In the genomic region with DNA sequence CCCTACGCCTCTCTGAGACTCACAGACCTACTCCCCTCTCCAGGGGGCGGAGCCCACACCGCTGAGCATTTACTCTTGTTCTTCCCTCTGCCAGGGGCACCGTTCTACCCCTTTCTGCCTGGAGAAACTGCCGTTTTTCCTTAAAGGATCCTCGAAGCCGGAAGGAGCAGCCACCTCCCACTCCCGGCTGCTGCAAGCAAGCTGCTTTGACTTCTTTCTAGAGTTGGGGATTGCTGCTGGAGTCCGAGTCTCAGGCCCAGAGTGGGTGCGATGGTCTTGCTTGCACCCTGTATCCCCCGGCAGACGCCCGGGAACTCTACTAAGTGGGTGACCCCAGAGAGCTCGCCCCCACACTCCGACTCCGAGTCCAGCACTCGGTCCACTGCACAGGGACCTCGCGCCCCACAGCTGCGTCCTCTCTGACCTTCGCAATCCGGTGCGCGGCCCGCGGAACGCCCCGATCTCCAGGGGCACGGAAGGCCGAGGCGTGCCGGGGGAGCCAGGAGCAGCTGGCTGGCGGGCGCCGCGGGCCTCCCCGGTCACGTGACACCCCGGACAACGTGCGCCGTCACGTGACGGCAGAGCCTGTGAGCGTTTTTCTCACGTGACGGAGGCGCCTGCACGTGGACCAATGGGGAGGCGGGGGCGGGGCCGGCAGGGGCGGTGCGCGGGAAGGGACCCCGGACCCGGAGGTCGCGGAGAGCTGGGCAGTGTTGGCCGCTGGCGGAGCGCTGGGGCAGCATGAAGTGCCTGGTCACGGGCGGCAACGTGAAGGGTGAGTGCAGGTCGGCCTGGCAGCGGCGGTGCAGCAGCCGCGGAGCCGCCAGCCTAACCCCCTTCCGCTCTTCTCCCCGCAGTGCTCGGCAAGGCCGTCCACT, we compare ENCODE assay signal across 8 cellular contexts. TPM values are rescaled to one million over a fixed set of nuclear protein-coding genes. Genes with fewer than 3 reads are reported as not detected.
DNase-seq lines count a peak whose midpoint lies in the region; ATAC-seq and TF ChIP-seq lines count a peak whose summit lies in the region.

A gene (plus strand): TSS at position 683 of the 878 bp plus-strand sequence. CDS start 59 bp downstream, at position 742.

- intact Hi-C loops in heart right ventricle (cut with DNase I), result loop anchor here in 2 of 10 donors (5.0 to 10.0 kb wide), 2 partner anchors 76 to 113 kb away; a partner anchor contains a TSS
- intact Hi-C loops in posterior vena cava (cut with DNase I), result loop anchor here in 1 of 2 donors (5.0 kb wide), 1 partner anchor 119 kb away; no protein-coding TSS in a partner anchor

- H3K4me1 ChIP-seq in heart right ventricle (peaks cover 4 to 29% (median 21%) of the 10 kb centered on the region in 9 donors), upper lobe of left lung (peaks cover 16 to 38% (median 20%) of the 10 kb centered on the region in 4 donors)

- H3K27ac ChIP-seq in adipose tissue (ENCODE audit: low read depth, low read length) (no peak within 1 kb of the TSS), heart right ventricle (peak within 1 kb of the TSS; percentile 28 to 92 (median 86)), upper lobe of left lung (peak within 1 kb of the TSS; percentile 85 to 91 (median 88))

- TF ChIP-seq CTCF in heart right ventricle (IDR thresholded peaks at IDR 0.05) (no peak), upper lobe of left lung (IDR thresholded peaks at IDR 0.05) (peak in 2 of 6 experiments; percentile 12 to 28)

- WGBS in adipose tissue, 3 donors, result 0 to 1% (median 1%) methylated on average over 70 to 75 of the region's 75 CpGs
- WGBS in heart right ventricle, 2 donors, result 0% methylated on average over 75 of the region's 75 CpGs
- WGBS in upper lobe of left lung, 2 donors, result 0 to 1% methylated on average over 4 to 53 of the region's 75 CpGs

- H3K9me3 ChIP-seq in heart right ventricle (no peaks in the 10 kb centered on the region), upper lobe of left lung (no peaks in the 10 kb centered on the region)

- ATAC-seq in HG02678 (IDR thresholded peaks at IDR 0.05; ENCODE audit: unreplicated experiment) (peak; percentile 66), heart right ventricle (peak; percentile 82 to 94 (median 88)), upper lobe of left lung (ENCODE audit: low FRiP score in 2 of 2) (peak; percentile 83 to 95)

- H3K27me3 ChIP-seq in heart right ventricle, result no peaks in the 10 kb centered on the region
- no peaks in the 10 kb centered on the region for H3K27me3 ChIP-seq in upper lobe of left lung

- H3K4me3 ChIP-seq in heart right ventricle (peak within 1 kb of the TSS; percentile 66 to 91 (median 81)), upper lobe of left lung (peak within 1 kb of the TSS; percentile 74 to 100 (median 88))

- DNase-seq in GM04504 (ENCODE audit: low read depth), result peak; percentile 84
- peak; percentile 48 for DNase-seq in NCI-H1436 treated with DMSO at 0.1 percent for 48 hours (lab: John Stamatoyannopoulos, UW)
- DNase-seq in T-helper 1 cell, result peak; percentile 92 to 96 (median 93)
- DNase-seq in heart right ventricle, result peak; percentile 95
- DNase-seq in posterior vena cava (ENCODE audit: low spot score), result peak; percentile 98
- DNase-seq in upper lobe of left lung, result peak; percentile 98 to 99

- TF ChIP-seq POLR2A in upper lobe of left lung (IDR thresholded peaks at IDR 0.05), result peak in 3 of 4 donors; percentile 4 to 80 (median 45)

- peak in 1 of 4 donors; percentile 2 for TF ChIP-seq EP300 in upper lobe of left lung (IDR thresholded peaks at IDR 0.05)

- H3K36me3 ChIP-seq in heart right ventricle, result peaks cover 0 to 24% (median 0%) of the 10 kb centered on the region in 9 donors
- H3K36me3 ChIP-seq in upper lobe of left lung, result peaks cover 0 to 19% (median 14%) of the 10 kb centered on the region in 4 donors

RNA-seq across cellular contexts. Expression of the gene that starts here (rescaled TPM):
- polyA plus RNA-seq in adipose tissue (10 to 100 TPM in 2 of 3 donors, 1 to 10 TPM in 1; 9.8 to 15.3 (median 10.2) TPM), heart right ventricle (10 to 100 TPM in 1 of 2 donors, 1 to 10 TPM in 1; 9.9 to 15.0 TPM)
- total RNA-seq in heart right ventricle (10 to 100 TPM in 1 of 10 donors, 1 to 10 TPM in 9; 4.8 to 13.8 (median 6.4) TPM), posterior vena cava (10 to 100 TPM; 10.3 to 11.4 TPM), upper lobe of left lung (100 to 1,000 TPM in 1 of 6 donors, 10 to 100 TPM in 5; 20.4 to 115 (median 28.2) TPM)

Comparison
In these comparisons a context has a peak if more than half of its experiments do, and no peak if none do; other contexts are left out.
1. DNase-seq: peak in every context shown above with its lines; median percentile 98 in upper lobe of left lung; 98 in posterior vena cava; 95 in heart right ventricle; 93 in T-helper 1 cell; 84 in GM04504; 48 in NCI-H1436 treated with DMSO at 0.1 percent for 48 hours.